In genomic region chr9:33264473-33265177, GRCh38 we compare ENCODE assay signal across 1 cellular context.
TF ChIP-seq lines count a peak whose summit lies in the region.

TSS of gene BAG1 (minus strand) at chr9:33264708.
TSS of gene CHMP5 (plus strand) at chr9:33265049. CDS start at chr9:33265079, 30 bp downstream.

TF ChIP-seq in HepG2, 621 proteins besides CTCF, POLR2A, EP300 and RAD21 (continued from another document and continues in another):
- TF ChIP-seq, protein P1, sequence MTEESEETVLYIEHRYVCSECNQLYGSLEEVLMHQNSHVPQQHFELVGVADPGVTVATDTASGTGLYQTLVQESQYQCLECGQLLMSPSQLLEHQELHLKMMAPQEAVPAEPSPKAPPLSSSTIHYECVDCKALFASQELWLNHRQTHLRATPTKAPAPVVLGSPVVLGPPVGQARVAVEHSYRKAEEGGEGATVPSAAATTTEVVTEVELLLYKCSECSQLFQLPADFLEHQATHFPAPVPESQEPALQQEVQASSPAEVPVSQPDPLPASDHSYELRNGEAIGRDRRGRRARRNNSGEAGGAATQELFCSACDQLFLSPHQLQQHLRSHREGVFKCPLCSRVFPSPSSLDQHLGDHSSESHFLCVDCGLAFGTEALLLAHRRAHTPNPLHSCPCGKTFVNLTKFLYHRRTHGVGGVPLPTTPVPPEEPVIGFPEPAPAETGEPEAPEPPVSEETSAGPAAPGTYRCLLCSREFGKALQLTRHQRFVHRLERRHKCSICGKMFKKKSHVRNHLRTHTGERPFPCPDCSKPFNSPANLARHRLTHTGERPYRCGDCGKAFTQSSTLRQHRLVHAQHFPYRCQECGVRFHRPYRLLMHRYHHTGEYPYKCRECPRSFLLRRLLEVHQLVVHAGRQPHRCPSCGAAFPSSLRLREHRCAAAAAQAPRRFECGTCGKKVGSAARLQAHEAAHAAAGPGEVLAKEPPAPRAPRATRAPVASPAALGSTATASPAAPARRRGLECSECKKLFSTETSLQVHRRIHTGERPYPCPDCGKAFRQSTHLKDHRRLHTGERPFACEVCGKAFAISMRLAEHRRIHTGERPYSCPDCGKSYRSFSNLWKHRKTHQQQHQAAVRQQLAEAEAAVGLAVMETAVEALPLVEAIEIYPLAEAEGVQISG (CRISPR knock-in tag; IDR thresholded peaks at IDR 0.05): peak; percentile 70
- TF ChIP-seq ZNF224 (CRISPR knock-in tag; IDR thresholded peaks at IDR 0.05) (no peak), HNRNPH1 (optimal IDR thresholded peaks at IDR 0.05; ENCODE audit: low read depth, low read length) (no peak), ZNF263 (CRISPR knock-in tag; IDR thresholded peaks at IDR 0.05) (peak; percentile 2; the same call in 1 of the 2 replicates), ZNF337 (CRISPR knock-in tag; IDR thresholded peaks at IDR 0.05; ENCODE audit: borderline replicate concordance, low read depth) (no peak), SNAPC5 (CRISPR knock-in tag; IDR thresholded peaks at IDR 0.05; ENCODE audit: borderline replicate concordance) (peak; percentile 73; the same call in 1 of the 2 replicates), TP53 (CRISPR knock-in tag; conservative IDR thresholded peaks at IDR 0.05) (no peak), SP1 (IDR thresholded peaks at IDR 0.05) (no peak), SP1 (CRISPR knock-in tag; IDR thresholded peaks at IDR 0.05) (0 out of 2 replicates have a peak, but pooled peaks have one; percentile 39), POGZ (CRISPR knock-in tag; IDR thresholded peaks at IDR 0.05) (peak; percentile 48; the same call in 1 of the 2 replicates), SMYD3 (CRISPR knock-in tag; IDR thresholded peaks at IDR 0.05) (no peak), ZNF546 (CRISPR knock-in tag; conservative IDR thresholded peaks at IDR 0.05) (0 out of 2 replicates have a peak, but pooled peaks have one; percentile 11), PBX3 (CRISPR knock-in tag; IDR thresholded peaks at IDR 0.05; ENCODE audit: borderline replicate concordance) (no peak), ZNF629 (CRISPR knock-in tag; conservative IDR thresholded peaks at IDR 0.05) (no peak), ETV6 (CRISPR knock-in tag; conservative IDR thresholded peaks at IDR 0.05) (no peak), ZNF33B (CRISPR knock-in tag; IDR thresholded peaks at IDR 0.05) (no peak), NR1H2 (CRISPR knock-in tag; IDR thresholded peaks at IDR 0.05; ENCODE audit: borderline replicate concordance, low read depth) (no peak), HNRNPUL1 (IDR thresholded peaks at IDR 0.05; ENCODE audit: low read depth, low read length) (no peak), FOXA1 (IDR thresholded peaks at IDR 0.05) (no peak), FOXA1 (CRISPR knock-in tag; IDR thresholded peaks at IDR 0.05) (peak; percentile 51), U2AF1 (optimal IDR thresholded peaks at IDR 0.05; ENCODE audit: low read depth, low read length) (no peak), RXRA (CRISPR knock-in tag; IDR thresholded peaks at IDR 0.05) (no peak), ZSCAN21 (CRISPR knock-in tag; IDR thresholded peaks at IDR 0.05; ENCODE audit: borderline replicate concordance) (no peak), ZNF83 (CRISPR knock-in tag; IDR thresholded peaks at IDR 0.05; ENCODE audit: borderline replicate concordance) (no peak), MAFF (IDR thresholded peaks at IDR 0.05; ENCODE audit: low read depth, low read length) (no peak), ZNF746 (CRISPR knock-in tag; IDR thresholded peaks at IDR 0.05) (no peak), ZNF235 (CRISPR knock-in tag; IDR thresholded peaks at IDR 0.05; ENCODE audit: borderline replicate concordance) (no peak), ELF1 (CRISPR knock-in tag; IDR thresholded peaks at IDR 0.05) (peak; percentile 96), DZIP1 (CRISPR knock-in tag; IDR thresholded peaks at IDR 0.05) (no peak), KLF13 (CRISPR knock-in tag; IDR thresholded peaks at IDR 0.05) (no peak), ZNF687 (CRISPR knock-in tag; IDR thresholded peaks at IDR 0.05) (peak; percentile 37; the same call in 1 of the 2 replicates), ZNF136 (CRISPR knock-in tag; IDR thresholded peaks at IDR 0.05; ENCODE audit: low read depth) (no peak), POLR2G (IDR thresholded peaks at IDR 0.05; ENCODE audit: low read depth, low read length) (peak; percentile 86), POLR2AphosphoS5 (IDR thresholded peaks at IDR 0.05; ENCODE audit: low read depth, low read length) (peak; percentile 82), IRF9 (CRISPR knock-in tag; IDR thresholded peaks at IDR 0.05; ENCODE audit: borderline replicate concordance) (peak; percentile 4; the same call in 1 of the 2 replicates), ZNF709 (CRISPR knock-in tag; IDR thresholded peaks at IDR 0.05) (0 out of 2 replicates have a peak, but pooled peaks have one; percentile 43), MAZ (IDR thresholded peaks at IDR 0.05; ENCODE audit: borderline replicate concordance, low read depth, low read length) (no peak), MAZ (CRISPR knock-in tag; IDR thresholded peaks at IDR 0.05; ENCODE audit: low read depth) (peak; percentile 50; the same call in 1 of the 2 replicates), PAXIP1 (CRISPR knock-in tag; conservative IDR thresholded peaks at IDR 0.05) (0 out of 2 replicates have a peak, but pooled peaks have one; percentile 31), HINFP (CRISPR knock-in tag; IDR thresholded peaks at IDR 0.05; ENCODE audit: low read depth) (0 out of 2 replicates have a peak, but pooled peaks have one; percentile 22), CERS6 (CRISPR knock-in tag; IDR thresholded peaks at IDR 0.05) (no peak), ZNF296 (CRISPR knock-in tag; conservative IDR thresholded peaks at IDR 0.05) (no peak), SP4 (CRISPR knock-in tag; IDR thresholded peaks at IDR 0.05) (peak; percentile 62; the same call in 1 of the 2 replicates)
- TF ChIP-seq, protein P2, sequence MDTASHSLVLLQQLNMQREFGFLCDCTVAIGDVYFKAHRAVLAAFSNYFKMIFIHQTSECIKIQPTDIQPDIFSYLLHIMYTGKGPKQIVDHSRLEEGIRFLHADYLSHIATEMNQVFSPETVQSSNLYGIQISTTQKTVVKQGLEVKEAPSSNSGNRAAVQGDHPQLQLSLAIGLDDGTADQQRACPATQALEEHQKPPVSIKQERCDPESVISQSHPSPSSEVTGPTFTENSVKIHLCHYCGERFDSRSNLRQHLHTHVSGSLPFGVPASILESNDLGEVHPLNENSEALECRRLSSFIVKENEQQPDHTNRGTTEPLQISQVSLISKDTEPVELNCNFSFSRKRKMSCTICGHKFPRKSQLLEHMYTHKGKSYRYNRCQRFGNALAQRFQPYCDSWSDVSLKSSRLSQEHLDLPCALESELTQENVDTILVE (CRISPR knock-in tag; IDR thresholded peaks at IDR 0.05): no peak; the same call in 1 of the 2 replicates
